In the genomic region with DNA sequence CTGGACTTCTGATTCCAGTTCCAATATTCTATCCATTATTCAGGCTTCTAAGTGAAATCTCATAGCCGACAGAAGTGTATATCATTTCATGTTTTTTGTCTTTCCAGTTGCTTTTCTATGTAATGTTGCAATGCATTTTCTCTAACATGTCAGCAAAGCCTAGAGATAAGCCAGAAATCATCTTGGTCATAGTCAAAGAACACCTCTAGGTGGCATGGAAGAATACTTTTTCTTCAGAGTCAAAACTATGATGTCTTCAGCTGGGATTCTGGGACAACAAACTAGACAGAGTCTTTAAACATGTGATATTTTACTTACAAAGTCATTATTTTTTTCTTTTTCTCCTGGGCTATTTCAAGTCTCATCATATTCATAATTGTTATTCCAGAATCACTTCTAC, we compare ENCODE assay signal across 9 cellular contexts. TPM values are rescaled to one million over a fixed set of nuclear protein-coding genes. Genes with fewer than 3 reads are reported as not detected.
A peak's percentile ranks its signal among the peaks of the same experiment; 100 is the strongest.
DNase-seq lines count a peak whose midpoint lies in the region; ATAC-seq, FAIRE-seq and TF ChIP-seq lines count a peak whose summit lies in the region.
"Had no signal": no experiment of that assay in that cellular context is flagged by ENCODE, and none has a peak within 500 bp of the region (broad histone marks: within the 10 kb centered on the region; RNA-seq: fewer than 3 reads in every experiment).

No MANE protein-coding gene starts in this region.

- peak; percentile 27 for ATAC-seq in GM19025 (IDR thresholded peaks at IDR 0.05; ENCODE audit: low read depth, unreplicated experiment)
- ATAC-seq in IMR-90 (ENCODE audit: low read depth) = no peak

- H2AK5ac ChIP-seq in IMR-90 (ENCODE audit: low read depth, low read length) = no peak overlapping the region

- no peaks in the 10 kb centered on the region for H3K9me1 ChIP-seq in IMR-90 (ENCODE audit: insufficient read depth, low read length)

- H3K4me2 ChIP-seq in IMR-90 (ENCODE audit: low read depth, low read length) = no peak overlapping the region

- POLR2A ChIA-PET in IMR-90 (lab: Charles Lee; ENCODE audit: unreplicated experiment) = interaction anchor here (0.5 kb wide), 1 partner anchor 119 kb away, joined by 8 read pairs; no protein-coding TSS in a partner anchor

- in situ Hi-C loops in IMR-90 (cut with MboI; ENCODE audit: low sequenced_read_pairs) = no loop called here
- in situ Hi-C loops in T47D (cut with HindIII; ENCODE audit: low pct_unique_long_range_greater_than_20kb, low sequenced_read_pairs) = no loop called here

- no peak overlapping the region for H2AFZ ChIP-seq in IMR-90 (replicated peaks; ENCODE audit: low read length, poor library complexity)
- H2AFZ ChIP-seq: parathyroid adenoma had no signal

- H3K56ac ChIP-seq in IMR-90 (ENCODE audit: extremely low read depth, insufficient read depth, low read length) = no peak overlapping the region

- no peaks in the 10 kb centered on the region for H4K20me1 ChIP-seq in IMR-90 (ENCODE audit: insufficient read depth, low read length)

- TF ChIP-seq POLR2A in IMR-90 (IDR thresholded peaks at IDR 0.05; ENCODE audit: low read depth, low read length) (no peak), esophagus squamous epithelium (IDR thresholded peaks at IDR 0.05) (no peak)

- H3K27me3 ChIP-seq in IMR-90 (ENCODE audit: control insufficient read depth, insufficient read depth, low read length) = peaks cover 21% of the 10 kb centered on the region
- H3K27me3 ChIP-seq in esophagus squamous epithelium = peaks cover 0 to 40% (median 2%) of the 10 kb centered on the region in 4 donors

- no peak for DNase-seq in AG09319 (ENCODE audit: extremely low read depth, low read depth)
- peak; percentile 3 for DNase-seq in IMR-90
- DNase-seq in T47D (ENCODE audit: low read depth in 1 of 2, low spot score in 1 of 2) = peak; percentile 50 to 67
- DNase-seq in urothelium cell line (ENCODE audit: low spot score) = peak; percentile 5
- DNase-seq in esophagus squamous epithelium (lab: John Stamatoyannopoulos, UW) = no peak
- DNase-seq in ureter (ENCODE audit: low spot score) = no peak
- DNase-seq in stimulated activated CD4-positive, alpha-beta T cell treated with anti-CD3 and anti-CD28 coated beads, Interleukin-1b, Interleukin-23, amount 100 ng/mL, for 48 hours = no peak

- H3K9me3 ChIP-seq in IMR-90 (ENCODE audit: control insufficient read depth, insufficient read depth, low read length) (no peaks in the 10 kb centered on the region), esophagus squamous epithelium (no peaks in the 10 kb centered on the region)

- H3K27ac ChIP-seq in IMR-90 (ENCODE audit: insufficient read depth, low read length) (no peak overlapping the region), esophagus squamous epithelium (no peak overlapping the region)
- H3K27ac ChIP-seq: parathyroid adenoma had no signal

- H2BK5ac ChIP-seq in IMR-90 (ENCODE audit: low read depth, low read length, poor library complexity, severe bottlenecking) = no peak overlapping the region

- no CpG with 5 or more reads among the region's 1 CpG for WGBS in IMR-90 (ENCODE audit: extremely low coverage in 2 of 2, insufficient read length in 1 of 2), 2 experiments
- WGBS in esophagus squamous epithelium, 2 donors = 55 to 63% methylated on average over 1 of the region's 1 CpG

- no peak overlapping the region for H2BK15ac ChIP-seq in IMR-90 (ENCODE audit: low read depth, low read length)

- H3K36me3 ChIP-seq in IMR-90 (ENCODE audit: control insufficient read depth, insufficient read depth, low read length) (no peaks in the 10 kb centered on the region), esophagus squamous epithelium (no peaks in the 10 kb centered on the region)

- FAIRE-seq in urothelium cell line (lab: Jason Lieb, UNC) = no peak

- peak; percentile 15; the same call in 1 of the 2 replicates for TF ChIP-seq RAD21 in IMR-90 (IDR thresholded peaks at IDR 0.05; ENCODE audit: low read length)

- CTCF ChIA-PET in IMR-90 (lab: Yijun Ruan, JAX) = no interaction called here

- dilution Hi-C loops in IMR-90 (cut with HindIII; ENCODE audit: low sequenced_read_pairs, unreplicated experiment) = no loop called here

- no TSS peak for BruUV-seq in IMR-90 (replicated peaks; lab: Mats Ljungman, UMichigan)

- H3K4me1 ChIP-seq in IMR-90 (ENCODE audit: control insufficient read depth, insufficient read depth, low read length) (no peaks in the 10 kb centered on the region), esophagus squamous epithelium (peaks cover 0 to 54% (median 11%) of the 10 kb centered on the region in 3 donors)

- intact Hi-C loops in IMR-90 (cut with micrococcal nuclease) (loop anchor here (2.0 kb wide), 1 partner anchor 116 kb away; no protein-coding TSS in a partner anchor), esophagus squamous epithelium (cut with DNase I) (no loop called here)

- no peak overlapping the region for H2BK20ac ChIP-seq in IMR-90 (ENCODE audit: low read depth, low read length)

- H3K4ac ChIP-seq in IMR-90 (ENCODE audit: low read depth, low read length) = no peak overlapping the region

- TF ChIP-seq CTCF in AG09319 (IDR thresholded peaks at IDR 0.05; ENCODE audit: low read depth, low read length) (peak; percentile 1; the same call in 1 of the 2 replicates), IMR-90 (conservative IDR thresholded peaks at IDR 0.05; ENCODE audit: low read depth, low read length) (peak; percentile 29; the same call in 1 of the 2 replicates), esophagus squamous epithelium (IDR thresholded peaks at IDR 0.05) (peak in 3 of 6 experiments; percentile 27 to 58 (median 33))

- no peak overlapping the region for H4K5ac ChIP-seq in IMR-90 (ENCODE audit: low read depth, low read length)

- H3K9ac ChIP-seq in IMR-90 (ENCODE audit: low read depth, low read length) = no peak overlapping the region
- H3K9ac ChIP-seq: parathyroid adenoma had no signal

- no peaks in the 10 kb centered on the region for H3K79me1 ChIP-seq in IMR-90 (ENCODE audit: low read depth in 1 of 2, low read length in 2 of 2)

- no peak overlapping the region for H4K8ac ChIP-seq in IMR-90 (ENCODE audit: low read depth in 2 of 2, low read length in 2 of 2)

- no peak overlapping the region for H2BK120ac ChIP-seq in IMR-90 (ENCODE audit: low read depth, low read length)

- no peak overlapping the region for H4K91ac ChIP-seq in IMR-90 (ENCODE audit: insufficient read depth, low read depth, low read length)

- no peak overlapping the region for H3K18ac ChIP-seq in IMR-90 (ENCODE audit: low read depth, low read length)

- no peak overlapping the region for H3K14ac ChIP-seq in IMR-90 (replicated peaks; ENCODE audit: low read depth, low read length)

- H2AK9ac ChIP-seq in IMR-90 (replicated peaks; ENCODE audit: low read depth, low read length, poor library complexity) = no peak overlapping the region

- no peak overlapping the region for H3K23ac ChIP-seq in IMR-90 (ENCODE audit: low read depth, low read length)

- H3K4me3 ChIP-seq in IMR-90 (ENCODE audit: insufficient read depth, low read depth, low read length) (no peak overlapping the region), esophagus squamous epithelium (no peak overlapping the region)

TF ChIP-seq in IMR-90, 13 proteins besides CTCF, POLR2A, EP300 and RAD21:
- TF ChIP-seq, protein P1, sequence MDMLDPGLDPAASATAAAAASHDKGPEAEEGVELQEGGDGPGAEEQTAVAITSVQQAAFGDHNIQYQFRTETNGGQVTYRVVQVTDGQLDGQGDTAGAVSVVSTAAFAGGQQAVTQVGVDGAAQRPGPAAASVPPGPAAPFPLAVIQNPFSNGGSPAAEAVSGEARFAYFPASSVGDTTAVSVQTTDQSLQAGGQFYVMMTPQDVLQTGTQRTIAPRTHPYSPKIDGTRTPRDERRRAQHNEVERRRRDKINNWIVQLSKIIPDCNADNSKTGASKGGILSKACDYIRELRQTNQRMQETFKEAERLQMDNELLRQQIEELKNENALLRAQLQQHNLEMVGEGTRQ (IDR thresholded peaks at IDR 0.05; ENCODE audit: low read depth, low read length) = no peak
- TF ChIP-seq CHD1 (IDR thresholded peaks at IDR 0.05; ENCODE audit: low read depth, low read length) (no peak), CEBPB (IDR thresholded peaks at IDR 0.05; ENCODE audit: low read depth, low read length) (0 out of 2 replicates have a peak, but pooled peaks have one; percentile 37)

RNA-seq across cellular contexts. Expression of gene GAS2, which starts 4.4 kb away (rescaled TPM):
- total RNA-seq in IMR-90 (2012; rRNA removed) = 0.90 and 1.9 TPM in 2 replicates
- polyA plus RNA-seq in IMR-90 (2012; rRNA removed) = 0.51 and 0.65 TPM in 2 replicates
- polyA plus RNA-seq in IMR-90 (2012; cell fraction: cytosol; rRNA removed) = 0.55 and 0.69 TPM in 2 replicates
- polyA plus RNA-seq in IMR-90 (2012; cell fraction: nucleus; rRNA removed; ENCODE audit: low replicate concordance) = 0.37 and 0.53 TPM in 2 replicates
- total RNA-seq in esophagus squamous epithelium = 1 to 10 TPM in 3 of 4 donors, under 1 TPM in 1; 0.15 to 4.0 (median 2.5) TPM
- total RNA-seq in ureter = 12.6 TPM

RNA-seq across cellular contexts. Expression of gene FANCF, which starts 45.2 kb away (rescaled TPM):
- total RNA-seq in IMR-90 (2012; rRNA removed) (5.6 and 7.5 TPM in 2 replicates), esophagus squamous epithelium (1 to 10 TPM; 4.4 to 9.1 (median 6.0) TPM), ureter (17.9 TPM)
- polyA plus RNA-seq in IMR-90 (2012; rRNA removed) = 2.7 and 3.3 TPM in 2 replicates
- polyA plus RNA-seq in IMR-90 (2012; cell fraction: cytosol; rRNA removed) = 2.1 and 2.3 TPM in 2 replicates
- polyA plus RNA-seq in IMR-90 (2012; cell fraction: nucleus; rRNA removed; ENCODE audit: low replicate concordance) = 0.72 and 1.1 TPM in 2 replicates

Comparison
In these comparisons a context has a peak if more than half of its experiments do, and no peak if none do; other contexts are left out.
1. DNase-seq: peak in IMR-90 (single experiment), T47D (2 of 2) and urothelium cell line (single experiment); none in AG09319 (single experiment), esophagus squamous epithelium (single experiment), ureter (single experiment) and stimulated activated CD4-positive, alpha-beta T cell treated with anti-CD3 and anti-CD28 coated beads, Interleukin-1b, Interleukin-23, amount 100 ng/mL, for 48 hours (single experiment).